ENCODE assay signal across 28 cellular contexts in genomic region chr14:59912443-59912842, GRCh38. TPM values are rescaled to one million over a fixed set of nuclear protein-coding genes. Genes with fewer than 3 reads are reported as not detected.
"Had no signal": no experiment of that assay in that cellular context is flagged by ENCODE, and none has a peak within 500 bp of the region (broad histone marks: within the 10 kb centered on the region; RNA-seq: fewer than 3 reads in every experiment).

No MANE protein-coding gene starts in this region.

- DNase-seq: KBM-7, MV-4-11, NCI-H1048, NCI-H1105, NCI-H1417, NCI-H1436 treated with DMSO at 0.1 percent for 48 hours, NCI-H1694 treated with DMSO at 0.1 percent for 48 hours, NCI-H1930, NCI-H2081, NCI-H2107, NCI-H226, NCI-H446, NCI-H510A, NCI-H524 treated with DMSO at 0.1 percent for 48 hours, NCI-H69, NCI-H774, Right ventricle myocardium superior, RPMI8226, SIG-M5, SW 1271, T-cell had no signal

- H3K4me1 ChIP-seq: SJSA1 had no signal

- H3K9me3 ChIP-seq: SJSA1 had no signal

- FAIRE-seq: RCC 7860 had no signal

- H3K27ac ChIP-seq: SJSA1, SK-N-MC had no signal

- H3K4me3 ChIP-seq: SJSA1, SK-N-MC had no signal

- H3K27me3 ChIP-seq: SJSA1 had no signal

- H3K36me3 ChIP-seq: SJSA1 had no signal

- ATAC-seq: T-cell had no signal

RNA-seq across cellular contexts. Expression of gene LRRC9, which starts 7.5 kb away (rescaled TPM):
- total RNA-seq: HT-29, LHCN-M2, MCF 10A, Right ventricle myocardium superior, SJSA1, T-cell had no signal
- polyA plus RNA-seq: IgD-negative memory B cell had no signal

RNA-seq across cellular contexts. Expression of gene RTN1, which starts 41.9 kb away (rescaled TPM):
- total RNA-seq: HT-29 had no signal
